ENCODE assay signal across 25 cellular contexts in genomic region chr2:224155371-224155770, GRCh38.
"Had no signal": no experiment of that assay in that cellular context is flagged by ENCODE, and none has a peak within 500 bp of the region (broad histone marks: within the 10 kb centered on the region; RNA-seq: fewer than 3 reads in every experiment).

No MANE protein-coding gene starts in this region.

- H3K27ac ChIP-seq: heart left ventricle, left ventricle myocardium inferior, pancreas, prostate gland, skin epidermis, tibial nerve, upper lobe of right lung had no signal

- DNase-seq: heart left ventricle; hypothalamus; immature natural killer cell; kidney; left ventricle myocardium inferior; naive thymus-derived CD8-positive, alpha-beta T cell; nucleus accumbens; pancreas; posterior cingulate gyrus; retina; right cardiac atrium; stimulated activated CD4-positive, alpha-beta T cell treated with anti-CD3 and anti-CD28 coated beads, Interleukin-1b, Interleukin-23, amount 100 ng/mL, for 48 hours; stimulated activated CD4-positive, alpha-beta T cell treated with anti-CD3 and anti-CD28 coated beads, Interleukin-2, amount 100 ng/mL, for 48 hours; stimulated activated CD4-positive, alpha-beta T cell treated with anti-CD3 and anti-CD28 coated beads, Interleukin-4, amount 100 ng/mL, for 4 hours; stimulated activated CD8-positive, alpha-beta memory T cell treated with anti-CD3 and anti-CD28 coated beads, Interleukin-4, amount 100 ng/mL, for 48 hours; stimulated activated naive CD4-positive, alpha-beta T cell treated with Interleukin-2 at 50 U/mL for 16 hours; stimulated activated naive CD8-positive, alpha-beta T cell treated with anti-CD3 and anti-CD28 coated beads, Interleukin-15, amount 100 ng/mL, for 72 hours; substantia nigra; upper lobe of right lung had no signal

- H3K27me3 ChIP-seq: heart left ventricle, pancreas, tibial nerve, upper lobe of right lung had no signal

- H3K36me3 ChIP-seq: heart left ventricle, left ventricle myocardium inferior, pancreas, prostate gland, tibial nerve, upper lobe of right lung had no signal

- ATAC-seq: heart left ventricle; naive thymus-derived CD8-positive, alpha-beta T cell; pancreas; right cardiac atrium; sciatic nerve; stimulated activated memory B cell treated with anti-CD40 and anti-IgM and Interleukin-4, amounts not matched to agents 10 μg/mL and 1 μg/mL and 100 μg/mL, for 72 hours; stimulated activated naive CD8-positive, alpha-beta T cell treated with anti-CD3 and anti-CD28 coated beads, Interleukin-15, amount 100 ng/mL, for 72 hours; upper lobe of right lung had no signal

- H3K4me1 ChIP-seq: heart left ventricle, left ventricle myocardium inferior, pancreas, prostate gland, tibial nerve, upper lobe of right lung had no signal

- H3K4me3 ChIP-seq: heart left ventricle, left ventricle myocardium inferior, lung, pancreas, prostate gland, skin epidermis, tibial nerve, upper lobe of right lung had no signal

- H3K9me3 ChIP-seq: heart left ventricle, pancreas, prostate gland, upper lobe of right lung had no signal
